ENCODE assay signal across 8 cellular contexts in the genomic region with DNA sequence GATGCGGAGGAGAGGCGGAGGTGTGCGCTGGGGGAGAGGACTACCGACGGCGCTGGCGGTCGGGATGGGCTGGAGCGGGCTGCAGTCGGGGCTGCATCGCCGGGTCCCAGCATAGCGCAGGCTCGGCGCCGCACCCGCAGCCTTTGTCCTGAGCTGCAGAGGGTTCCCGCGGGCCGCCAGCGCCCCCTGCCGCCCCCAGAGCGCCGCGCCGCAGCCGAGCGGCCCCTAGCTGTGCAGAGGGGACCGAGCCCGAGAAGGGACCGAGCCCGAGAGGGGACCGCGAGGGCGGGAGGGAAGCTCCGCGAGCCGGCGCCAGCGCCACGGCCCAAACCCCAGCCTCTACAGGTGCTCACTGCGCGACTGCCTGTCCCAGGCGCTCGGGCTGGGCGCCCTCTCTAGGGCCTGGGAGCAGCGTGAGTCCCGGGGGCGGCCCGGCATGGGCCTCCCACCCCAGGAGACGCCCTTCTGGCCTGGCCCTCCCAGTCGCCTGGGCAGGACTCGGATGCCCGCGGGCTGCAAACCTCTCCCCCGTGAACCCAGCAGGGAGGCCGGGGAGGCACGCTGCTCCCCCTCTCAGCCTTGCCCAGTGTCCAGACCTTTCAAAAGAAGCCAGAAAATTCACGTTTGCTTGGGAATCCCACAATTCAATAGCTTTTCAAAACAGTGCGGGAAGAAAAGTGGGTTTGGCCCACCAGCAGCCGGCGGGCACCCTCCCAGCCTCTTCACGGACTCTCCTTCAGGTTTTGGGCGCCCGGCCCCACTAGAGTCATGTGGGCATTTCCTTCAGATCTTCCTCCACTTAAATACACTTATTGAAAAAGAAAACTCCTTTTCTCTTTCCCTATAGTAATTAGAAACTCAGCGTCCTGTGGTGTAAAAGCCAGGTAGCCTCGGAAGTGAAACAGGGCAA.
DNase-seq lines count a peak whose midpoint lies in the region; ATAC-seq, FAIRE-seq and TF ChIP-seq lines count a peak whose summit lies in the region.

No MANE protein-coding gene starts in this region.

- ATAC-seq in GM21717 (IDR thresholded peaks at IDR 0.05; ENCODE audit: unreplicated experiment): no peak

- peaks cover 51% of the 10 kb centered on the region for H3K27me3 Mint-ChIP-seq in T-helper 2 cell treated with Interferon-gamma antibody and Interleukin-4, amounts not matched to agents 5 μg/mL and 100 μg/mL, for 36 hours (ENCODE audit: low read depth)

- H3K9me3 ChIP-seq in kidney (ENCODE audit: control insufficient read depth in 1 of 2, low read length in 2 of 2): no peaks in the 10 kb centered on the region

- peaks cover 3% of the 10 kb centered on the region for H3K4me1 Mint-ChIP-seq in T-helper 2 cell treated with Interferon-gamma antibody and Interleukin-4, amounts not matched to agents 5 μg/mL and 100 μg/mL, for 36 hours (ENCODE audit: low read depth)

- H3K27ac ChIP-seq in kidney (ENCODE audit: low read depth in 2 of 2, low read length in 2 of 2): no peak overlapping the region

- H3K9ac ChIP-seq in kidney (ENCODE audit: low read length in 2 of 2): no peak overlapping the region

- DNase-seq in G401 (ENCODE audit: low spot score) (peak; percentile 72), HEK293T (ENCODE audit: extremely low spot score) (peak; percentile 91), NCI-H1417 treated with DMSO at 0.1 percent for 48 hours (lab: John Stamatoyannopoulos, UW) (peak; percentile 49), cerebellar cortex (ENCODE audit: low spot score) (peak; percentile 67), kidney (peak; percentile 89)
- peak; percentile 55 for DNase-seq in T-helper 2 cell treated with Interferon-gamma antibody and Interleukin-4, amounts not matched to agents 5 μg/mL and 100 μg/mL, for 36 hours (ENCODE audit: low spot score)
- DNase-seq in stimulated activated CD4-positive, alpha-beta T cell treated with anti-CD3 and anti-CD28 coated beads, Interleukin-12 subunit alpha, Interleukin-12 subunit beta, amount 100 ng/mL, for 48 hours (ENCODE audit: low read depth in 2 of 3, low spot score in 1 of 3): peak; percentile 48 to 59 (median 50)

- POLR2A ChIA-PET in HEK293T (lab: Yijun Ruan, JAX): no interaction called here

- peak; percentile 95 for TF ChIP-seq CTCF in kidney (IDR thresholded peaks at IDR 0.05; ENCODE audit: borderline replicate concordance, extremely low read depth, insufficient read depth)

- H3K36me3 ChIP-seq in kidney (ENCODE audit: control insufficient read depth in 1 of 2, insufficient read depth in 2 of 2, low read length in 2 of 2): no peaks in the 10 kb centered on the region

- in situ Hi-C loops in G401 (cut with HindIII; ENCODE audit: low sequenced_read_pairs): no loop called here

- no peaks in the 10 kb centered on the region for H3K9me3 Mint-ChIP-seq in T-helper 2 cell treated with Interferon-gamma antibody and Interleukin-4, amounts not matched to agents 5 μg/mL and 100 μg/mL, for 36 hours

- H3K27ac Mint-ChIP-seq in T-helper 2 cell treated with Interferon-gamma antibody and Interleukin-4, amounts not matched to agents 5 μg/mL and 100 μg/mL, for 36 hours: no peak overlapping the region

- H3K4me3 ChIP-seq in kidney (ENCODE audit: low read length in 2 of 2): no peak overlapping the region

- no peaks in the 10 kb centered on the region for H3K36me3 Mint-ChIP-seq in T-helper 2 cell treated with Interferon-gamma antibody and Interleukin-4, amounts not matched to agents 5 μg/mL and 100 μg/mL, for 36 hours (ENCODE audit: low read depth)

- H3K4me1 ChIP-seq in kidney (ENCODE audit: control insufficient read depth in 1 of 2, insufficient read depth in 1 of 2, low read depth in 1 of 2, low read length in 2 of 2): peaks cover 0 to 8% of the 10 kb centered on the region in 2 donors

- FAIRE-seq in kidney (lab: Jason Lieb, UNC): no peak

- H3K4me3 Mint-ChIP-seq in T-helper 2 cell treated with Interferon-gamma antibody and Interleukin-4, amounts not matched to agents 5 μg/mL and 100 μg/mL, for 36 hours: no peak overlapping the region

- CTCF ChIA-PET in HEK293T (lab: Yijun Ruan, JAX): interaction anchor here (0.6 to 1.1 kb wide), 6 partner anchors 82 to 776 kb away, joined by 3 to 9 read pairs (median 4); no protein-coding TSS in a partner anchor

- intact Hi-C loops in kidney (cut with DNase I): no loop called here

TF ChIP-seq in HEK293T, 16 proteins besides CTCF, POLR2A, EP300 and RAD21:
- TF ChIP-seq SUZ12 (IDR thresholded peaks at IDR 0.05) (no peak), FOXA1 (IDR thresholded peaks at IDR 0.05) (no peak), FOXM1 (IDR thresholded peaks at IDR 0.05; ENCODE audit: borderline replicate concordance) (no peak), TARDBP (IDR thresholded peaks at IDR 0.05) (no peak), BHLHE40 (IDR thresholded peaks at IDR 0.05; ENCODE audit: borderline replicate concordance) (no peak), L3MBTL2 (conservative IDR thresholded peaks at IDR 0.05) (no peak), ARNT (IDR thresholded peaks at IDR 0.05) (no peak), SP1 (IDR thresholded peaks at IDR 0.05) (no peak), HDGF (IDR thresholded peaks at IDR 0.05; ENCODE audit: borderline replicate concordance) (no peak), ELF4 (IDR thresholded peaks at IDR 0.05) (no peak)
- TF ChIP-seq, protein P1, sequence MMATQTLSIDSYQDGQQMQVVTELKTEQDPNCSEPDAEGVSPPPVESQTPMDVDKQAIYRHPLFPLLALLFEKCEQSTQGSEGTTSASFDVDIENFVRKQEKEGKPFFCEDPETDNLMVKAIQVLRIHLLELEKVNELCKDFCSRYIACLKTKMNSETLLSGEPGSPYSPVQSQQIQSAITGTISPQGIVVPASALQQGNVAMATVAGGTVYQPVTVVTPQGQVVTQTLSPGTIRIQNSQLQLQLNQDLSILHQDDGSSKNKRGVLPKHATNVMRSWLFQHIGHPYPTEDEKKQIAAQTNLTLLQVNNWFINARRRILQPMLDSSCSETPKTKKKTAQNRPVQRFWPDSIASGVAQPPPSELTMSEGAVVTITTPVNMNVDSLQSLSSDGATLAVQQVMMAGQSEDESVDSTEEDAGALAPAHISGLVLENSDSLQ (IDR thresholded peaks at IDR 0.05): no peak
